Comparison of ENCODE assay signal across 11 cellular contexts in genomic region chr16:32253507-32253906, GRCh38. TPM values are rescaled to one million over a fixed set of nuclear protein-coding genes. Genes with fewer than 3 reads are reported as not detected.
A peak's percentile ranks its signal among the peaks of the same experiment; 100 is the strongest.
DNase-seq lines count a peak whose midpoint lies in the region; ATAC-seq, FAIRE-seq and TF ChIP-seq lines count a peak whose summit lies in the region.
"Not testable (repeated sequence)": the region's sequence is repeated elsewhere in the genome, so short reads cannot be mapped to it uniquely, and the experiment has no call there.
"Had no signal": no experiment of that assay in that cellular context is flagged by ENCODE, and none has a peak within 500 bp of the region (broad histone marks: within the 10 kb centered on the region; RNA-seq: fewer than 3 reads in every experiment).

No MANE protein-coding gene starts in this region.

- POLR2A ChIA-PET in A549 (lab: Yijun Ruan, JAX); T-cell (lab: Charles Lee); activated CD4-positive, alpha-beta T cell treated with anti-CD3 and anti-CD28 coated beads, Interleukin-2, amount 10 ng/mL, durations not matched to agents 7 days and 5 days (lab: Charles Lee): not testable (repeated sequence)

- H3K4me3 Mint-ChIP-seq in T-cell; activated CD4-positive, alpha-beta T cell treated with anti-CD3 and anti-CD28 coated beads, Interleukin-2, amount 10 ng/mL, durations not matched to agents 7 days and 5 days: not testable (repeated sequence)
- peak overlapping the region in 1 of 5 donors; percentile 36 for H3K4me3 Mint-ChIP-seq in immature natural killer cell

- H3K4me2 ChIP-seq in A549 = not testable (repeated sequence)

- CTCF ChIA-PET in A549 (lab: Yijun Ruan, JAX); T-cell (lab: Charles Lee); activated CD4-positive, alpha-beta T cell treated with anti-CD3 and anti-CD28 coated beads, Interleukin-2, amount 10 ng/mL, durations not matched to agents 7 days and 5 days (lab: Charles Lee): not testable (repeated sequence)

- H3K27ac ChIP-seq in A549 = not testable (repeated sequence)

- TF ChIP-seq EP300 in A549 (IDR thresholded peaks at IDR 0.05) = not testable (repeated sequence)

- TF ChIP-seq RAD21 in A549 (conservative IDR thresholded peaks at IDR 0.05 in 1 of 2, IDR thresholded peaks at IDR 0.05 in 1 of 2) = not testable (repeated sequence)

- not testable (repeated sequence) for H3K27me3 Mint-ChIP-seq in T-cell; activated CD4-positive, alpha-beta T cell treated with anti-CD3 and anti-CD28 coated beads, Interleukin-2, amount 10 ng/mL, durations not matched to agents 7 days and 5 days; immature natural killer cell (ENCODE audit: low read depth in 3 of 3)

- not testable (repeated sequence) for TF ChIP-seq CTCF in A549 (IDR thresholded peaks at IDR 0.05)

- not testable (repeated sequence) for TF ChIP-seq POLR2A in A549 (IDR thresholded peaks at IDR 0.05; ENCODE audit: low read length)

- WGBS in A549 (ENCODE audit: missing lambda C conversion rate) = no CpG with 5 or more reads among the region's 20 CpGs

- H3K4me1 ChIP-seq in A549 = not testable (repeated sequence)

- not testable (repeated sequence) for DNase-seq in A549 (ENCODE audit: low read depth in 1 of 2, low spot score in 1 of 2)
- peak in 20 of 34 experiments; percentile 0 to 39 (median 9) for DNase-seq in T-cell
- peak; percentile 26 for DNase-seq in activated CD4-positive, alpha-beta T cell treated with anti-CD3 and anti-CD28 coated beads, Interleukin-2, amount 10 ng/mL, durations not matched to agents 7 days and 5 days
- peak; percentile 30 for DNase-seq in activated T-cell treated with anti-CD3 and anti-CD28 coated beads for 48 hours (ENCODE audit: low read depth)
- DNase-seq in effector CD4-positive, alpha-beta T cell = peak; percentile 11
- DNase-seq in immature natural killer cell = peak; percentile 39 to 45 (median 40)
- DNase-seq in stimulated activated CD4-positive, alpha-beta T cell treated with anti-CD3 and anti-CD28 coated beads, Interleukin-12 subunit alpha, Interleukin-12 subunit beta, amount 100 ng/mL, for 4 hours = peak; percentile 2
- DNase-seq in stimulated activated CD8-positive, alpha-beta memory T cell treated with anti-CD3 and anti-CD28 coated beads, Interleukin-12 subunit alpha, Interleukin-12 subunit beta, amount 100 ng/mL, for 1 hour (ENCODE audit: low read depth) = peak; percentile 25

- not testable (repeated sequence) for FAIRE-seq in A549 (lab: Jason Lieb, UNC)

- not testable (repeated sequence) for H3K36me3 Mint-ChIP-seq in T-cell; activated CD4-positive, alpha-beta T cell treated with anti-CD3 and anti-CD28 coated beads, Interleukin-2, amount 10 ng/mL, durations not matched to agents 7 days and 5 days (ENCODE audit: low read depth); immature natural killer cell

- not testable (repeated sequence) for H3K4me1 Mint-ChIP-seq in T-cell; activated CD4-positive, alpha-beta T cell treated with anti-CD3 and anti-CD28 coated beads, Interleukin-2, amount 10 ng/mL, durations not matched to agents 7 days and 5 days; immature natural killer cell

- 0 out of 3 replicates have a peak overlapping the region, but pooled peaks have one; percentile 31 for H3K4me3 ChIP-seq in A549

- ATAC-seq in A549; T-cell (replicated peaks in 1 of 4): not testable (repeated sequence)

- not testable (repeated sequence) for H3K27ac Mint-ChIP-seq in T-cell; activated CD4-positive, alpha-beta T cell treated with anti-CD3 and anti-CD28 coated beads, Interleukin-2, amount 10 ng/mL, durations not matched to agents 7 days and 5 days; immature natural killer cell

- H3K9me3 Mint-ChIP-seq in T-cell; activated CD4-positive, alpha-beta T cell treated with anti-CD3 and anti-CD28 coated beads, Interleukin-2, amount 10 ng/mL, durations not matched to agents 7 days and 5 days; immature natural killer cell: not testable (repeated sequence)

- H3K9me3 ChIP-seq in A549 = not testable (repeated sequence)

RNA-seq across cellular contexts. Expression of gene TP53TG3D, which starts 0.4 kb away (rescaled TPM):
- polyA plus RNA-seq in A549 (2011; rRNA removed) = 2.8 TPM in 2 replicates
- polyA plus RNA-seq in A549 (2012; cell fraction: cytosol; rRNA removed) = 1.0 and 1.3 TPM in 2 replicates
- polyA plus RNA-seq in A549 (2012; cell fraction: nucleus; rRNA removed) = 0.98 and 1.0 TPM in 2 replicates
- polyA plus RNA-seq in A549 (2017; fragmentation: RNase III; extraction: RNeasy Plus Mini Kit Qiagen cat#74134 plus additional on column Dnase treatment) = 1.3 to 2.0 TPM (median 1.7 TPM) in 3 replicates
- polyA minus RNA-seq in A549 (2011; rRNA and poly(A)+ RNA removed) = 0.74 and 1.5 TPM in 2 replicates
- 1 to 10 TPM in 1 of 5 donors, under 1 TPM in 2, not detected in 2; 0.63 to 2.7 (median 0.76) TPM for total RNA-seq in T-cell
- total RNA-seq in activated CD4-positive, alpha-beta T cell treated with anti-CD3 and anti-CD28 coated beads, Interleukin-2, amount 10 ng/mL, durations not matched to agents 7 days and 5 days = under 1 TPM in 1 of 2 experiments, not detected in 1; 0.37 TPM
- polyA plus RNA-seq in immature natural killer cell = 1 to 10 TPM in 1 of 3 donors, not detected in 2; 1.1 TPM
- total RNA-seq: H1, HT-29, IMR-90 had no signal
- polyA plus RNA-seq: H1 had no signal
